In genomic region chr11:60932605-60933346, GRCh38 we compare ENCODE assay signal across 1 cellular context.
TF ChIP-seq lines count a peak whose summit lies in the region.

No MANE protein-coding gene starts in this region.

TF ChIP-seq in HepG2, 621 proteins besides CTCF, POLR2A, EP300 and RAD21:
- TF ChIP-seq RCOR2 (CRISPR knock-in tag; IDR thresholded peaks at IDR 0.05) (no peak), RBFOX2 (IDR thresholded peaks at IDR 0.05; ENCODE audit: low read depth, low read length) (no peak), TSC22D2 (CRISPR knock-in tag; IDR thresholded peaks at IDR 0.05; ENCODE audit: borderline replicate concordance) (no peak), HDAC1 (CRISPR knock-in tag; IDR thresholded peaks at IDR 0.05) (no peak), RERE (CRISPR knock-in tag; IDR thresholded peaks at IDR 0.05; ENCODE audit: low read depth) (no peak), SOX13 (IDR thresholded peaks at IDR 0.05) (no peak), SOX13 (CRISPR knock-in tag; conservative IDR thresholded peaks at IDR 0.05 in 1 of 2, IDR thresholded peaks at IDR 0.05 in 1 of 2) (no peak), KLF13 (CRISPR knock-in tag; IDR thresholded peaks at IDR 0.05) (no peak), DNMT3B (CRISPR knock-in tag; conservative IDR thresholded peaks at IDR 0.05) (no peak), BHLHE40 (IDR thresholded peaks at IDR 0.05; ENCODE audit: low read length) (no peak), ZNF451 (CRISPR knock-in tag; IDR thresholded peaks at IDR 0.05) (no peak), ZNF792 (CRISPR knock-in tag; IDR thresholded peaks at IDR 0.05) (no peak), UBTF (CRISPR knock-in tag; IDR thresholded peaks at IDR 0.05) (no peak)
- TF ChIP-seq, protein P1, sequence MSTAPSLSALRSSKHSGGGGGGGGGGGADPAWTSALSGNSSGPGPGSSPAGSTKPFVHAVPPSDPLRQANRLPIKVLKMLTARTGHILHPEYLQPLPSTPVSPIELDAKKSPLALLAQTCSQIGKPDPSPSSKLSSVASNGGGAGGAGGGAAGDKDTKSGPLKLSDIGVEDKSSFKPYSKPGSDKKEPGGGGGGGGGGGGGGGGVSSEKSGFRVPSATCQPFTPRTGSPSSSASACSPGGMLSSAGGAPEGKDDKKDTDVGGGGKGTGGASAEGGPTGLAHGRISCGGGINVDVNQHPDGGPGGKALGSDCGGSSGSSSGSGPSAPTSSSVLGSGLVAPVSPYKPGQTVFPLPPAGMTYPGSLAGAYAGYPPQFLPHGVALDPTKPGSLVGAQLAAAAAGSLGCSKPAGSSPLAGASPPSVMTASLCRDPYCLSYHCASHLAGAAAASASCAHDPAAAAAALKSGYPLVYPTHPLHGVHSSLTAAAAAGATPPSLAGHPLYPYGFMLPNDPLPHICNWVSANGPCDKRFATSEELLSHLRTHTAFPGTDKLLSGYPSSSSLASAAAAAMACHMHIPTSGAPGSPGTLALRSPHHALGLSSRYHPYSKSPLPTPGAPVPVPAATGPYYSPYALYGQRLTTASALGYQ (CRISPR knock-in tag; IDR thresholded peaks at IDR 0.05), result no peak
